23 cellular contexts compared by ENCODE assay signal in the genomic region with DNA sequence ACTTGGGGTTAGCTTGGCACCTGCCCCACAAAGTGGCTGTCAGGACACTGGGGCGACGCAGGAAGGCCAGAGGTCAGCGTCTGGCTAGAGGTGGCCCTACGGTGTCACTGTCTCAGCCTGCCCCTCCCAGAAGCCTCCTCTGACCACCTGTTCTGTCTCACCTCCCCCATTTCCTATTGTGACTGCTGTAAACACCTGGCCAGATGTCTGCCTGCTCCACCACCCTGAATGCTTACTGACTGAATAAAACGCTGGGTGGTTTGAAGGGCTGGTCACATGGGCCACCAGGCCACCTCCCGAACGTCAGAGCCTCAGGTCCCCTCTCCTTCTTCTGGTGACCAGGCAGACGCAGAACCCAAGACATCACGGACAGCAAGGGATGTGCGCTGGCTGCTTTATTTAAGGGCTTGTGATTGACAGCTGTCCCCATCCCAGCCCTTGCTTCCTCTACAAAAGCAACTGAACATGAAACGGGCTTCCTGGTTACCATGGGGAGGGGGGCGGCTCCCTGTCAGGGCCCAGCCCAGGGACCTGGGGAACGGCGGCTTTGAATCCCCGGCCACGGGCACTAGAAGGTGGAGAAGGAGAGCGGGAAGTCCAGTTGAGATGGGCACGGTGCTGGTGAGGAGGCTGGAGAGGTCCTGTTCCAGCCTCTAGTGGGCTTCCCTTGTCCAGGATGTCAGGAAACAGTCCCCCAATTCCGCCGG. TPM values are rescaled to one million over a fixed set of nuclear protein-coding genes. Genes with fewer than 3 reads are reported as not detected.
DNase-seq lines count a peak whose midpoint lies in the region; ATAC-seq and TF ChIP-seq lines count a peak whose summit lies in the region.
"Had no signal": no experiment of that assay in that cellular context is flagged by ENCODE, and none has a peak within 500 bp of the region (broad histone marks: within the 10 kb centered on the region; RNA-seq: fewer than 3 reads in every experiment).

No MANE protein-coding gene starts in this region.

- DNase-seq in CD4-positive, CD25-positive, alpha-beta regulatory T cell: no peak
- DNase-seq in OCI-LY7 (ENCODE audit: low spot score): peak; percentile 81
- DNase-seq in esophagus squamous epithelium (lab: John Stamatoyannopoulos, UW): no peak
- DNase-seq in stimulated activated naive B cell treated with anti-CD40 and anti-IgM and Interleukin-4, amounts not matched to agents 10 μg/mL and 1 μg/mL and 100 μg/mL, for 72 hours: no peak
- DNase-seq in ascending aorta (ENCODE audit: low spot score in 2 of 2): no peak
- DNase-seq in SW 1271 (lab: John Stamatoyannopoulos, UW): no peak
- no peak for DNase-seq in activated CD8-positive, alpha-beta memory T cell treated with anti-CD3 and anti-CD28 coated beads, Interleukin-2, amount 50 U/mL, for 4 hours
- DNase-seq: activated CD4-positive, alpha-beta T cell treated with anti-CD3 and anti-CD28 coated beads for 4 hours; activated gamma-delta T cell treated with Interleukin-2 at 50 U/mL for 16 hours; activated T-cell treated with anti-CD3 and anti-CD28 coated beads, Interleukin-2, amount 50 U/mL, for 4 hours; cerebellar nuclear complex; left ventricle myocardium inferior; naive thymus-derived CD4-positive, alpha-beta T cell; NCI-H1436; NCI-H2081 treated with DMSO at 0.1 percent for 48 hours; NCI-H226; NCI-H69; small intestine; stimulated activated CD4-positive, alpha-beta T cell treated with anti-CD3 and anti-CD28 coated beads, Interleukin-1b, Interleukin-23, amount 100 ng/mL, for 48 hours had no signal

- no peak overlapping the region for H3K27ac ChIP-seq in CD4-positive, CD25-positive, alpha-beta regulatory T cell (ENCODE audit: insufficient read depth, low read length, poor library complexity, severe bottlenecking)
- H3K27ac ChIP-seq in OCI-LY7 (ENCODE audit: low read depth, low read length, poor library complexity, severe bottlenecking) (peak overlapping the region; percentile 67), esophagus squamous epithelium (peak overlapping the region; percentile 61 to 84 (median 78)), ascending aorta (no peak overlapping the region)
- H3K27ac ChIP-seq: left ventricle myocardium inferior had no signal

- H3K79me2 ChIP-seq in OCI-LY7 (ENCODE audit: insufficient read depth, low read depth, low read length): peaks cover 19% of the 10 kb centered on the region

- no peak overlapping the region for H3K4me3 Mint-ChIP-seq in CD4-positive, CD25-positive, alpha-beta regulatory T cell
- no peak overlapping the region for H3K4me3 Mint-ChIP-seq in stimulated activated naive B cell treated with anti-CD40 and anti-IgM and Interleukin-4, amounts not matched to agents 10 μg/mL and 1 μg/mL and 100 μg/mL, for 72 hours
- H3K4me3 Mint-ChIP-seq: activated T-cell treated with anti-CD3 and anti-CD28 coated beads, Interleukin-2, amount 50 U/mL, for 4 hours; mesothelial cell of epicardium; naive thymus-derived CD4-positive, alpha-beta T cell; T-helper 1 cell treated with Interleukin-12 subunit alpha and Interleukin-12 subunit beta and Interleukin-4 antibody, amounts not matched to agents 30 μg/mL and 1 μg/mL, for 36 hours had no signal

- peaks cover 38% of the 10 kb centered on the region for H3K36me3 ChIP-seq in CD4-positive, CD25-positive, alpha-beta regulatory T cell (ENCODE audit: control insufficient read depth, insufficient read depth, low read length)
- peaks cover 51% of the 10 kb centered on the region for H3K36me3 ChIP-seq in OCI-LY7 (ENCODE audit: insufficient read depth, low read length)
- peaks cover 11 to 55% (median 12%) of the 10 kb centered on the region in 3 donors for H3K36me3 ChIP-seq in esophagus squamous epithelium
- peaks cover 43 to 54% of the 10 kb centered on the region in 2 donors for H3K36me3 ChIP-seq in ascending aorta

- no peak overlapping the region for H2AFZ ChIP-seq in OCI-LY7 (ENCODE audit: low read length)

- ATAC-seq in CD4-positive, CD25-positive, alpha-beta regulatory T cell (ENCODE audit: low read depth in 2 of 2): no peak
- no peak for ATAC-seq in stimulated activated naive B cell treated with anti-CD40 and anti-IgM and Interleukin-4, amounts not matched to agents 10 μg/mL and 1 μg/mL and 100 μg/mL, for 72 hours (replicated peaks)
- no peak for ATAC-seq in GM18519 (IDR thresholded peaks at IDR 0.05; ENCODE audit: low FRiP score, unreplicated experiment)
- ATAC-seq: activated T-cell treated with anti-CD3 and anti-CD28 coated beads, Interleukin-2, amount 50 U/mL, for 4 hours; naive thymus-derived CD4-positive, alpha-beta T cell had no signal

- no peaks in the 10 kb centered on the region for H3K27me3 ChIP-seq in CD4-positive, CD25-positive, alpha-beta regulatory T cell (ENCODE audit: control insufficient read depth, insufficient read depth, low read length)
- H3K27me3 ChIP-seq in esophagus squamous epithelium (no peaks in the 10 kb centered on the region), ascending aorta (no peaks in the 10 kb centered on the region)

- BruUV-seq in OCI-LY7 (replicated peaks; lab: Mats Ljungman, UMichigan): no TSS peak

- H4K20me1 ChIP-seq in OCI-LY7 (ENCODE audit: insufficient read depth, low read length): no peaks in the 10 kb centered on the region

- intact Hi-C loops in OCI-LY7 (cut with micrococcal nuclease; ENCODE audit: unreplicated experiment) (loop anchor here (5.0 kb wide), 1 partner anchor 34 kb away; no protein-coding TSS in a partner anchor), esophagus squamous epithelium (cut with DNase I) (no loop called here), ascending aorta (cut with DNase I) (no loop called here)

- peaks cover 0 to under 1% (median 0%) of the 10 kb centered on the region in 7 donors for H3K9me3 Mint-ChIP-seq in CD4-positive, CD25-positive, alpha-beta regulatory T cell
- H3K9me3 Mint-ChIP-seq in stimulated activated naive B cell treated with anti-CD40 and anti-IgM and Interleukin-4, amounts not matched to agents 10 μg/mL and 1 μg/mL and 100 μg/mL, for 72 hours: no peaks in the 10 kb centered on the region
- H3K9me3 Mint-ChIP-seq: activated T-cell treated with anti-CD3 and anti-CD28 coated beads, Interleukin-2, amount 50 U/mL, for 4 hours; mesothelial cell of epicardium; naive thymus-derived CD4-positive, alpha-beta T cell; T-helper 1 cell treated with Interleukin-12 subunit alpha and Interleukin-12 subunit beta and Interleukin-4 antibody, amounts not matched to agents 30 μg/mL and 1 μg/mL, for 36 hours had no signal

- H3K4me1 ChIP-seq in CD4-positive, CD25-positive, alpha-beta regulatory T cell (ENCODE audit: control insufficient read depth, insufficient read depth, low read length, poor library complexity, severe bottlenecking): peaks cover 16% of the 10 kb centered on the region
- peaks cover 41% of the 10 kb centered on the region for H3K4me1 ChIP-seq in OCI-LY7 (ENCODE audit: insufficient read depth, low read length, poor library complexity, severe bottlenecking)
- H3K4me1 ChIP-seq in esophagus squamous epithelium: peaks cover 1 to 17% (median 8%) of the 10 kb centered on the region in 3 donors
- H3K4me1 ChIP-seq in ascending aorta: peaks cover 0 to 9% of the 10 kb centered on the region in 2 donors

- 0 out of 2 replicates have a peak, but pooled peaks have one; percentile 17 for TF ChIP-seq CTCF in OCI-LY7 (conservative IDR thresholded peaks at IDR 0.05; ENCODE audit: low read length)
- TF ChIP-seq CTCF in esophagus squamous epithelium (IDR thresholded peaks at IDR 0.05): no peak
- no peak for TF ChIP-seq CTCF in ascending aorta (IDR thresholded peaks at IDR 0.05)

- peak overlapping the region; percentile 69 for H3K4me2 ChIP-seq in OCI-LY7 (ENCODE audit: low read length)

- H3K9me3 ChIP-seq in CD4-positive, CD25-positive, alpha-beta regulatory T cell (ENCODE audit: control insufficient read depth in 2 of 2, low read length in 2 of 2): no peaks in the 10 kb centered on the region
- H3K9me3 ChIP-seq in OCI-LY7 (ENCODE audit: low read length) (no peaks in the 10 kb centered on the region), esophagus squamous epithelium (no peaks in the 10 kb centered on the region), ascending aorta (no peaks in the 10 kb centered on the region)
- H3K9me3 ChIP-seq: left ventricle myocardium inferior had no signal

- TF ChIP-seq POLR2A in esophagus squamous epithelium (IDR thresholded peaks at IDR 0.05): no peak

- H3K4me3 ChIP-seq in CD4-positive, CD25-positive, alpha-beta regulatory T cell (ENCODE audit: low read depth, low read length): no peak overlapping the region
- peak overlapping the region; percentile 38 for H3K4me3 ChIP-seq in OCI-LY7 (ENCODE audit: low read depth, low read length, poor library complexity, severe bottlenecking)
- no peak overlapping the region for H3K4me3 ChIP-seq in esophagus squamous epithelium
- no peak overlapping the region for H3K4me3 ChIP-seq in ascending aorta
- H3K4me3 ChIP-seq: left ventricle myocardium inferior had no signal

- peak overlapping the region in 2 of 3 donors; percentile 20 to 48 for H3K27ac Mint-ChIP-seq in CD4-positive, CD25-positive, alpha-beta regulatory T cell
- peak overlapping the region; percentile 73 for H3K27ac Mint-ChIP-seq in stimulated activated naive B cell treated with anti-CD40 and anti-IgM and Interleukin-4, amounts not matched to agents 10 μg/mL and 1 μg/mL and 100 μg/mL, for 72 hours
- H3K27ac Mint-ChIP-seq: mesothelial cell of epicardium; T-helper 1 cell treated with Interleukin-12 subunit alpha and Interleukin-12 subunit beta and Interleukin-4 antibody, amounts not matched to agents 30 μg/mL and 1 μg/mL, for 36 hours had no signal

- no peaks in the 10 kb centered on the region for H3K9me2 ChIP-seq in OCI-LY7 (ENCODE audit: insufficient read depth, low read length)

- H3K36me3 Mint-ChIP-seq in CD4-positive, CD25-positive, alpha-beta regulatory T cell: peaks cover 7% of the 10 kb centered on the region
- peaks cover 41 to 57% of the 10 kb centered on the region in 2 donors for H3K36me3 Mint-ChIP-seq in stimulated activated naive B cell treated with anti-CD40 and anti-IgM and Interleukin-4, amounts not matched to agents 10 μg/mL and 1 μg/mL and 100 μg/mL, for 72 hours

- H3K27me3 Mint-ChIP-seq in CD4-positive, CD25-positive, alpha-beta regulatory T cell: no peaks in the 10 kb centered on the region
- H3K27me3 Mint-ChIP-seq in stimulated activated naive B cell treated with anti-CD40 and anti-IgM and Interleukin-4, amounts not matched to agents 10 μg/mL and 1 μg/mL and 100 μg/mL, for 72 hours: no peaks in the 10 kb centered on the region
- H3K27me3 Mint-ChIP-seq: naive thymus-derived CD4-positive, alpha-beta T cell had no signal

- H3K4me1 Mint-ChIP-seq in CD4-positive, CD25-positive, alpha-beta regulatory T cell: peaks cover 8 to 27% (median 15%) of the 10 kb centered on the region in 4 donors
- peaks cover 29 to 45% of the 10 kb centered on the region in 2 donors for H3K4me1 Mint-ChIP-seq in stimulated activated naive B cell treated with anti-CD40 and anti-IgM and Interleukin-4, amounts not matched to agents 10 μg/mL and 1 μg/mL and 100 μg/mL, for 72 hours

- POLR2A ChIA-PET in OCI-LY7 (lab: Charles Lee): no interaction called here

- CTCF ChIA-PET in OCI-LY7 (lab: Charles Lee; ENCODE audit: unreplicated experiment): no interaction called here

- 80 to 81% methylated on average over 9 to 11 of the region's 20 CpGs for WGBS in esophagus squamous epithelium, 2 donors

RNA-seq across cellular contexts. Expression of a gene that starts 6.2 kb away (rescaled TPM):
- total RNA-seq in CD4-positive, CD25-positive, alpha-beta regulatory T cell: 48.9 TPM
- polyA plus RNA-seq in CD4-positive, CD25-positive, alpha-beta regulatory T cell: 100 to 1,000 TPM; 105 to 113 (median 108) TPM
- total RNA-seq in OCI-LY7 (2014; rRNA removed; shearing (Covaris generic)): 48.9 and 60.5 TPM in 2 replicates
- total RNA-seq in OCI-LY7 (2022) (69.0 and 73.2 TPM in 2 replicates), esophagus squamous epithelium (10 to 100 TPM; 21.7 to 31.6 (median 28.6) TPM), ascending aorta (28.9 TPM)

RNA-seq across cellular contexts. Expression of a gene that starts 14.2 kb away (rescaled TPM):
- not detected for total RNA-seq in CD4-positive, CD25-positive, alpha-beta regulatory T cell
- polyA plus RNA-seq in CD4-positive, CD25-positive, alpha-beta regulatory T cell: not detected
- total RNA-seq in OCI-LY7 (2014; rRNA removed; shearing (Covaris generic)): not detected in 2 replicates
- total RNA-seq in OCI-LY7 (2022) (not detected in 2 replicates), esophagus squamous epithelium (100 to 1,000 TPM in 1 of 4 donors, 10 to 100 TPM in 3; 20.4 to 437 (median 45.0) TPM), ascending aorta (477 TPM)
- total RNA-seq: dermis microvascular lymphatic vessel endothelial cell; naive thymus-derived CD4-positive, alpha-beta T cell had no signal
- polyA plus RNA-seq: naive thymus-derived CD4-positive, alpha-beta T cell had no signal

RNA-seq across cellular contexts. Expression of a gene that starts 23.9 kb away (rescaled TPM):
- total RNA-seq in CD4-positive, CD25-positive, alpha-beta regulatory T cell: 39.3 TPM
- 10 to 100 TPM; 27.3 to 39.2 (median 36.1) TPM for polyA plus RNA-seq in CD4-positive, CD25-positive, alpha-beta regulatory T cell
- 40.6 and 52.4 TPM in 2 replicates for total RNA-seq in OCI-LY7 (2014; rRNA removed; shearing (Covaris generic))
- total RNA-seq in OCI-LY7 (2022) (59.3 and 59.5 TPM in 2 replicates), esophagus squamous epithelium (10 to 100 TPM; 41.4 to 47.1 (median 43.1) TPM), ascending aorta (27.5 TPM)

RNA-seq across cellular contexts. Expression of a gene that starts 24.6 kb away (rescaled TPM):
- total RNA-seq in CD4-positive, CD25-positive, alpha-beta regulatory T cell: 40.4 TPM
- polyA plus RNA-seq in CD4-positive, CD25-positive, alpha-beta regulatory T cell: 10 to 100 TPM; 21.6 to 33.5 (median 32.3) TPM
- 13.3 and 21.6 TPM in 2 replicates for total RNA-seq in OCI-LY7 (2014; rRNA removed; shearing (Covaris generic))
- 16.3 and 17.4 TPM in 2 replicates for total RNA-seq in OCI-LY7 (2022)
- 10 to 100 TPM; 12.2 to 61.9 (median 33.0) TPM for total RNA-seq in esophagus squamous epithelium
- total RNA-seq in ascending aorta: not detected

RNA-seq across cellular contexts. Expression of a gene that starts 44.5 kb away (rescaled TPM):
- total RNA-seq in CD4-positive, CD25-positive, alpha-beta regulatory T cell: 6.4 TPM
- 10 to 100 TPM; 10.6 to 14.3 (median 10.9) TPM for polyA plus RNA-seq in CD4-positive, CD25-positive, alpha-beta regulatory T cell
- total RNA-seq in OCI-LY7 (2014; rRNA removed; shearing (Covaris generic)): 8.0 and 11.0 TPM in 2 replicates
- 16.0 and 16.8 TPM in 2 replicates for total RNA-seq in OCI-LY7 (2022)
- total RNA-seq in esophagus squamous epithelium: 1 to 10 TPM; 3.5 to 9.2 (median 6.5) TPM
- total RNA-seq in ascending aorta: 7.6 TPM

Comparison
In these comparisons a context has a peak if more than half of its experiments do, and no peak if none do; other contexts are left out.
1. H3K27ac ChIP-seq: peak in OCI-LY7 (single experiment) and esophagus squamous epithelium (4 of 4); none in CD4-positive, CD25-positive, alpha-beta regulatory T cell (single experiment) and ascending aorta (0 of 2).
2. RNA of a gene that starts 14.2 kb away (total RNA-seq): 477 TPM in ascending aorta (single experiment) and 20.4 to 437 TPM in esophagus squamous epithelium; not detected in OCI-LY7 and not detected in CD4-positive, CD25-positive, alpha-beta regulatory T cell (single experiment); every median in the first group is over 10 times any median in the second.